In the genomic region with DNA sequence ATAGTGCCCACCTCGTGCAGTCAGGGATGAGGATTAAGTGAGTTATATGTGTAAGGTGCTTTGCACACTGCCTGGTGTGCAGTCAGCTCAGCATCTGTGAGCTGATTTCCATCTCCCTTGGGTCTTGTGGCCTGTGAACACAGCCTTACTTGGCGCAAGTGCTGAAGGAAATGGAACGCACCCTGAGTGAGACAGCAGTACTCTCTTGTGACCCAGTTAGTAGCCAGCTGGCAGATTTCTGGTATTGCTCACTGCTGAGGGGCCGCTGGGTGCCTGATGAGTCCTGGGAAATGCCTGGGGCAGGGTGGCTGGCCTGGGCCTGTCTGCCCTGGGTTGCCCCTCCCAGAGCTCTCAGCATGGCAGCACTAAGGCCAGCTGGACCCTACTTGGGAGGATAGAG, we compare ENCODE assay signal across 9 cellular contexts.
DNase-seq lines count a peak whose midpoint lies in the region; ATAC-seq and TF ChIP-seq lines count a peak whose summit lies in the region.
"Had no signal": no experiment of that assay in that cellular context is flagged by ENCODE, and none has a peak within 500 bp of the region (broad histone marks: within the 10 kb centered on the region; RNA-seq: fewer than 3 reads in every experiment).

No MANE protein-coding gene starts in this region.

- H3K9me3 Mint-ChIP-seq in glutamatergic neuron (ENCODE audit: unreplicated experiment): peaks cover 9% of the 10 kb centered on the region

- H3K4me3 Mint-ChIP-seq in glutamatergic neuron (ENCODE audit: unreplicated experiment): peak overlapping the region; percentile 39

- H3K27ac Mint-ChIP-seq in glutamatergic neuron (ENCODE audit: unreplicated experiment): peak overlapping the region; percentile 60

- TF ChIP-seq POLR2A in GM18505 (IDR thresholded peaks at IDR 0.05; ENCODE audit: borderline replicate concordance, extremely low read depth, insufficient read depth, insufficient read length): no peak

- DNase-seq in AG20443 (ENCODE audit: low spot score) (peak; percentile 83), NCI-H69 (lab: John Stamatoyannopoulos, UW) (peak; percentile 15), glutamatergic neuron (peak; percentile 48), 8988T (no peak)
- no peak for DNase-seq in activated CD4-positive, alpha-beta T cell treated with anti-CD3 and anti-CD28 coated beads, Interleukin-2, amount 50 U/mL, for 4 hours
- no peak for DNase-seq in stimulated activated CD4-positive, alpha-beta T cell treated with anti-CD3 and anti-CD28 coated beads, Interleukin-1b, Interleukin-23, amount 100 ng/mL, for 48 hours
- DNase-seq: DMS153 had no signal

- TF ChIP-seq CTCF in glutamatergic neuron (IDR thresholded peaks at IDR 0.05; ENCODE audit: partially characterized antibody, unreplicated experiment): no peak

- H3K36me3 Mint-ChIP-seq in glutamatergic neuron (ENCODE audit: unreplicated experiment): no peaks in the 10 kb centered on the region

- H3K4me1 Mint-ChIP-seq in glutamatergic neuron (ENCODE audit: low read depth, unreplicated experiment): peaks cover 39% of the 10 kb centered on the region

- ATAC-seq in GM21529 (IDR thresholded peaks at IDR 0.05; ENCODE audit: unreplicated experiment) (peak; percentile 85), GM18505 (IDR thresholded peaks at IDR 0.05; ENCODE audit: unreplicated experiment) (no peak)

- H3K27me3 Mint-ChIP-seq in glutamatergic neuron (ENCODE audit: unreplicated experiment): peaks cover 5% of the 10 kb centered on the region

Comparison
In these comparisons a context has a peak if more than half of its experiments do, and no peak if none do; other contexts are left out.
1. DNase-seq: peak in AG20443 (single experiment), NCI-H69 (single experiment) and glutamatergic neuron (single experiment); none in activated CD4-positive, alpha-beta T cell treated with anti-CD3 and anti-CD28 coated beads, Interleukin-2, amount 50 U/mL, for 4 hours (0 of 2), stimulated activated CD4-positive, alpha-beta T cell treated with anti-CD3 and anti-CD28 coated beads, Interleukin-1b, Interleukin-23, amount 100 ng/mL, for 48 hours (single experiment) and 8988T (single experiment).